In the genomic region with DNA sequence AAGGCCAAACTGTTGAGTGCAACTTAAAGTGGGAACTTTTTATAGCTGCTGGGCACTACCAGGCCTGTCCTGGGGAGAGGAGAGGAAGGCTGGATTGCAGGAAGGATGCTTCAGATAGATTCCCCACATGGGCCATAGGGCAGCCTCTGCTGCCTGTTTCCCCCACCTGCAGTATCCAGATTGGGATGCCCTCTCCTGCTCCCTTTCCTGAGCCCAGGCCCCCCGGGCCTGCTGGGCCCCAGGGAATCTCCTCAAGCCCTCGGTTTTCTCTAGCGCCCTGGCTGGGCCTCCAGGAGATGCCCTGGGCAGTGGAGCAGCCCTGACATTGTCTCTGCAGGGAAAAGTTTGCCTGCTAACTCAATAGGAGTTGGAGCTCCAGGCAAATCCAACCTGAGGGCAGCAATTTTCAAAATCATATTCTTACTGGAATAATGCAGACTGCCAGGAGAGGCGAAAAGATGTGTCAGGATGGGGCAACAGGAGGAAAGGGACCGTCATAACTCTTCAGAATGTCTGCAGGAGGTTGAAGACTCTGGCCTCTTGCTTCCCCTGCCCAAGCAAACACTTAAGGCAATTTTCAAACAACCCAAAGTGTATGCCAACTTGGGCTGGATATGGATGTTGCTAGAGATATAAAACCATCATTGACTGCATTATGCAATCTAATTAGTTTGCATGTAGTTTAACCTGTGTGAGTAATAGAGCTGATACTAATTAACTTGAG, we compare ENCODE assay signal across 11 cellular contexts. TPM values are rescaled to one million over a fixed set of nuclear protein-coding genes. Genes with fewer than 3 reads are reported as not detected.
DNase-seq lines count a peak whose midpoint lies in the region; ATAC-seq, FAIRE-seq and TF ChIP-seq lines count a peak whose summit lies in the region.
"Had no signal": no experiment of that assay in that cellular context is flagged by ENCODE, and none has a peak within 500 bp of the region (broad histone marks: within the 10 kb centered on the region; RNA-seq: fewer than 3 reads in every experiment).

No MANE protein-coding gene starts in this region.

- CTCF ChIA-PET in HEK293T (lab: Yijun Ruan, JAX) = interaction anchor here (1.0 kb wide), 2 partner anchors 14 to 19 kb away, joined by 3 read pairs; no protein-coding TSS in a partner anchor

- H3K36me3 ChIP-seq in body of pancreas (replicated peaks in 1 of 2; ENCODE audit: insufficient read depth in 1 of 2, low read depth in 2 of 2) (no peaks in the 10 kb centered on the region), left lung (peaks cover 0 to 6% of the 10 kb centered on the region in 2 donors), subcutaneous abdominal adipose tissue (ENCODE audit: control insufficient read depth in 5 of 5, insufficient read depth in 5 of 5, low read length in 5 of 5) (peaks cover 0 to 21% (median 7%) of the 10 kb centered on the region in 5 donors)

- no peak for ATAC-seq in body of pancreas
- no peak for ATAC-seq in left lung
- ATAC-seq: effector memory CD8-positive, alpha-beta T cell had no signal

- H3K9me3 ChIP-seq in body of pancreas (no peaks in the 10 kb centered on the region), left lung (no peaks in the 10 kb centered on the region), subcutaneous abdominal adipose tissue (ENCODE audit: control insufficient read depth in 5 of 5, low read length in 5 of 5) (no peaks in the 10 kb centered on the region)

- peaks cover 10% of the 10 kb centered on the region for H3K9me3 Mint-ChIP-seq in glutamatergic neuron (ENCODE audit: unreplicated experiment)
- H3K9me3 Mint-ChIP-seq: activated B cell treated with CpG ODN at 0.5 μM for 24 hours; effector memory CD8-positive, alpha-beta T cell had no signal

- peaks cover 40% of the 10 kb centered on the region for H3K27me3 Mint-ChIP-seq in glutamatergic neuron (ENCODE audit: unreplicated experiment)

- H3K27me3 ChIP-seq in body of pancreas = no peaks in the 10 kb centered on the region
- H3K27me3 ChIP-seq in left lung = peaks cover 0 to 96% of the 10 kb centered on the region in 2 donors
- peaks cover 0 to 4% (median 0%) of the 10 kb centered on the region in 5 donors for H3K27me3 ChIP-seq in subcutaneous abdominal adipose tissue (ENCODE audit: control insufficient read depth in 5 of 5, insufficient read depth in 4 of 5, low read length in 5 of 5)

- no peaks in the 10 kb centered on the region for H3K4me1 Mint-ChIP-seq in glutamatergic neuron (ENCODE audit: low read depth, unreplicated experiment)

- TF ChIP-seq CTCF in body of pancreas (IDR thresholded peaks at IDR 0.05) (no peak), left lung (IDR thresholded peaks at IDR 0.05) (no peak), glutamatergic neuron (IDR thresholded peaks at IDR 0.05; ENCODE audit: partially characterized antibody, unreplicated experiment) (no peak)

- no peak for DNase-seq in HEK293T (ENCODE audit: extremely low spot score)
- no peak for DNase-seq in body of pancreas
- DNase-seq in left lung = no peak
- no peak for DNase-seq in GM19239 (ENCODE audit: insufficient read length, low spot score)
- no peak for DNase-seq in activated CD4-positive, alpha-beta T cell treated with anti-CD3 and anti-CD28 coated beads, Interleukin-2, amount 50 U/mL, for 4 hours
- DNase-seq in dedifferentiated amniotic fluid mesenchymal stem cell (ENCODE audit: extremely low spot score) = no peak
- DNase-seq in glutamatergic neuron = no peak
- DNase-seq: activated B cell treated with CpG ODN at 0.5 μM for 24 hours; effector memory CD8-positive, alpha-beta T cell; stimulated activated CD4-positive, alpha-beta T cell treated with anti-CD3 and anti-CD28 coated beads, Interleukin-1b, Interleukin-23, amount 100 ng/mL, for 48 hours had no signal

- FAIRE-seq in GM19239 (lab: Jason Lieb, UNC) = no peak

- WGBS in body of pancreas, 2 donors = 30 to 45% methylated on average over 4 to 5 of the region's 5 CpGs

- TF ChIP-seq POLR2A in body of pancreas (IDR thresholded peaks at IDR 0.05) = no peak

- intact Hi-C loops in body of pancreas (cut with DNase I) (no loop called here), left lung (cut with DNase I) (no loop called here)

- H3K4me3 ChIP-seq in body of pancreas = peak overlapping the region; percentile 13 to 62
- peak overlapping the region; percentile 48 to 57 for H3K4me3 ChIP-seq in left lung
- peak overlapping the region; percentile 69 to 96 (median 92) for H3K4me3 ChIP-seq in subcutaneous abdominal adipose tissue (ENCODE audit: low read depth in 1 of 5, low read length in 5 of 5)

- no peak overlapping the region for H3K27ac Mint-ChIP-seq in glutamatergic neuron (ENCODE audit: unreplicated experiment)
- H3K27ac Mint-ChIP-seq: activated B cell treated with CpG ODN at 0.5 μM for 24 hours; effector memory CD8-positive, alpha-beta T cell had no signal

- peaks cover 50% of the 10 kb centered on the region for H3K4me1 ChIP-seq in body of pancreas
- peaks cover 0 to 17% of the 10 kb centered on the region in 2 donors for H3K4me1 ChIP-seq in left lung
- H3K4me1 ChIP-seq in subcutaneous abdominal adipose tissue (ENCODE audit: control insufficient read depth in 5 of 5, insufficient read depth in 5 of 5, low read length in 5 of 5) = peaks cover 10 to 61% (median 52%) of the 10 kb centered on the region in 5 donors

- POLR2A ChIA-PET in HEK293T (lab: Yijun Ruan, JAX) = interaction anchor here (1.0 to 4.7 kb wide), 9 partner anchors 8 to 777 kb away, joined by 3 to 27 read pairs (median 4); no protein-coding TSS in a partner anchor

- no peak overlapping the region for H3K4me3 Mint-ChIP-seq in glutamatergic neuron (ENCODE audit: unreplicated experiment)
- H3K4me3 Mint-ChIP-seq: activated B cell treated with CpG ODN at 0.5 μM for 24 hours; effector memory CD8-positive, alpha-beta T cell had no signal

- H3K27ac ChIP-seq in body of pancreas = peak overlapping the region; percentile 59 to 95 (median 91)
- peak overlapping the region; percentile 88 for H3K27ac ChIP-seq in left lung
- H3K27ac ChIP-seq in subcutaneous abdominal adipose tissue (ENCODE audit: low read depth, low read length) = peak overlapping the region; percentile 90

- H3K36me3 Mint-ChIP-seq in glutamatergic neuron (ENCODE audit: unreplicated experiment) = no peaks in the 10 kb centered on the region

- peak overlapping the region; percentile 46 to 81 (median 72) for H3K9ac ChIP-seq in subcutaneous abdominal adipose tissue (ENCODE audit: low read length in 5 of 5)

TF ChIP-seq in HEK293T, 16 proteins besides CTCF, POLR2A, EP300 and RAD21:
- TF ChIP-seq ZNF384 (IDR thresholded peaks at IDR 0.05) (no peak), HDGF (IDR thresholded peaks at IDR 0.05; ENCODE audit: borderline replicate concordance) (0 out of 2 replicates have a peak, but pooled peaks have one; percentile 11), LEF1 (IDR thresholded peaks at IDR 0.05; ENCODE audit: borderline replicate concordance) (no peak), ARNT (IDR thresholded peaks at IDR 0.05) (no peak), TARDBP (IDR thresholded peaks at IDR 0.05) (no peak), BHLHE40 (IDR thresholded peaks at IDR 0.05; ENCODE audit: borderline replicate concordance) (no peak), FOXK2 (IDR thresholded peaks at IDR 0.05) (no peak)
- TF ChIP-seq, protein P1, sequence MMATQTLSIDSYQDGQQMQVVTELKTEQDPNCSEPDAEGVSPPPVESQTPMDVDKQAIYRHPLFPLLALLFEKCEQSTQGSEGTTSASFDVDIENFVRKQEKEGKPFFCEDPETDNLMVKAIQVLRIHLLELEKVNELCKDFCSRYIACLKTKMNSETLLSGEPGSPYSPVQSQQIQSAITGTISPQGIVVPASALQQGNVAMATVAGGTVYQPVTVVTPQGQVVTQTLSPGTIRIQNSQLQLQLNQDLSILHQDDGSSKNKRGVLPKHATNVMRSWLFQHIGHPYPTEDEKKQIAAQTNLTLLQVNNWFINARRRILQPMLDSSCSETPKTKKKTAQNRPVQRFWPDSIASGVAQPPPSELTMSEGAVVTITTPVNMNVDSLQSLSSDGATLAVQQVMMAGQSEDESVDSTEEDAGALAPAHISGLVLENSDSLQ (IDR thresholded peaks at IDR 0.05) = no peak

RNA-seq across cellular contexts. Expression of a gene that starts 4.4 kb away (rescaled TPM):
- total RNA-seq in body of pancreas (10 to 100 TPM; 12.9 to 13.5 TPM), left lung (10 to 100 TPM; 53.4 to 76.0 TPM), glutamatergic neuron (ENCODE audit: unreplicated experiment) (1.9 TPM)
- total RNA-seq: activated B cell treated with CpG ODN at 0.5 μM for 24 hours had no signal

Comparison
In these comparisons a context has a peak if more than half of its experiments do, and no peak if none do; other contexts are left out.
1. H3K4me3 ChIP-seq: peak in every context shown above with its lines; median percentile 92 in subcutaneous abdominal adipose tissue; 52 in left lung; 38 in body of pancreas.